Comparison of ENCODE assay signal across 10 cellular contexts in genomic region chr1:153546371-153546770, GRCh38. TPM values are rescaled to one million over a fixed set of nuclear protein-coding genes. Genes with fewer than 3 reads are reported as not detected.
DNase-seq lines count a peak whose midpoint lies in the region; ATAC-seq, FAIRE-seq and TF ChIP-seq lines count a peak whose summit lies in the region.
"Had no signal": no experiment of that assay in that cellular context is flagged by ENCODE, and none has a peak within 500 bp of the region (broad histone marks: within the 10 kb centered on the region; RNA-seq: fewer than 3 reads in every experiment).

No MANE protein-coding gene starts in this region.

- no peak overlapping the region for H2AK5ac ChIP-seq in H1 (ENCODE audit: low read depth, low read length)

- no peak overlapping the region for H3K56ac ChIP-seq in H1 (replicated peaks; ENCODE audit: insufficient read length, low read depth, low read length)

- H2BK12ac ChIP-seq in H1 (ENCODE audit: low read depth, low read length) = 0 out of 2 replicates have a peak overlapping the region, but pooled peaks have one; percentile 99

- 92% methylated on average over 8 of the region's 8 CpGs; no CpG with 5 or more reads in 1 of the 2 experiments for WGBS in H1 (ENCODE audit: extremely low coverage in 1 of 2, insufficient coverage in 1 of 2, insufficient read length in 1 of 2, insufficient replicate concordance in 2 of 2, low coverage in 1 of 2, low lambda C conversion rate in 2 of 2, missing lambda C conversion rate in 1 of 2), 2 experiments

- no peak overlapping the region for H4K8ac ChIP-seq in H1 (ENCODE audit: extremely low read depth, insufficient read depth, low read length)

- H3K27me3 ChIP-seq in BJ (ENCODE audit: control insufficient read depth, insufficient read depth, low read length) = no peaks in the 10 kb centered on the region
- H3K27me3 ChIP-seq in H1 (replicated peaks in 1 of 4; ENCODE audit: control insufficient read depth in 3 of 4, extremely low read depth in 1 of 4, insufficient read depth in 3 of 4, low read length in 3 of 4) = no peaks in the 10 kb centered on the region; a peak in 2 of 7 replicates
- no peaks in the 10 kb centered on the region for H3K27me3 ChIP-seq in neutrophil
- no peaks in the 10 kb centered on the region for H3K27me3 ChIP-seq in brain microvascular endothelial cell (replicated peaks)

- no peak overlapping the region for H2AFZ ChIP-seq in H1 (ENCODE audit: low read length)

- H3K9me3 ChIP-seq in KOPT-K1 (ENCODE audit: insufficient read depth, low read length, poor library complexity, severe bottlenecking) (no peaks in the 10 kb centered on the region), H1 (ENCODE audit: insufficient read depth in 2 of 2, low read depth in 1 of 2, low read length in 1 of 2) (no peaks in the 10 kb centered on the region), neutrophil (no peaks in the 10 kb centered on the region)

- in situ Hi-C loops in brain microvascular endothelial cell (cut with HindIII; ENCODE audit: low pct_ligation_motif_present, low sequenced_read_pairs) = no loop called here

- H3K18ac ChIP-seq in H1 (ENCODE audit: extremely low read depth, low read length) = no peak overlapping the region

- no peaks in the 10 kb centered on the region for H3K79me2 ChIP-seq in H1 (ENCODE audit: control insufficient read depth in 1 of 2, insufficient read depth in 2 of 2, low read length in 2 of 2)

- POLR2A ChIA-PET in BJ (lab: Charles Lee) (interaction anchor here (3.9 kb wide), 1 partner anchor 12 kb away, joined by 36 read pairs; the partner anchor contains the start of gene S100A6), H1 (lab: Charles Lee; ENCODE audit: partially characterized antibody) (interaction anchor here (0.9 kb wide), 1 partner anchor 11 kb away, joined by 3 read pairs; no protein-coding TSS in a partner anchor)

- no peak for TF ChIP-seq RAD21 in H1 (IDR thresholded peaks at IDR 0.05 in 1 of 2, conservative IDR thresholded peaks at IDR 0.05 in 1 of 2; ENCODE audit: low read depth in 2 of 2, low read length in 2 of 2)

- peak overlapping the region; percentile 44 for H3K4me3 ChIP-seq in BJ (ENCODE audit: low read depth, low read length)
- H3K4me3 ChIP-seq in H1 (ENCODE audit: extremely low read depth in 1 of 4, insufficient read depth in 2 of 4, low read depth in 3 of 4, low read length in 4 of 4) = no peak overlapping the region
- peak overlapping the region; percentile 60 to 76 for H3K4me3 ChIP-seq in neutrophil (ENCODE audit: low read depth in 1 of 2, low read length in 1 of 2)
- no peak overlapping the region for H3K4me3 ChIP-seq in brain microvascular endothelial cell (ENCODE audit: low read depth, low read length)

- no peak for FAIRE-seq in H1 (lab: Jason Lieb, UNC)
- no peak for FAIRE-seq in D721Med (lab: Jason Lieb, UNC)

- peaks cover 4 to 35% (median 21%) of the 10 kb centered on the region in 4 experiments for H3K4me1 ChIP-seq in H1 (replicated peaks in 1 of 4; ENCODE audit: control insufficient read depth in 3 of 4, insufficient read depth in 4 of 4, low read length in 3 of 4)
- H3K4me1 ChIP-seq in neutrophil (ENCODE audit: control insufficient read depth in 1 of 2, insufficient read depth in 1 of 2, low read depth in 1 of 2, low read length in 1 of 2) = peaks cover 85 to 93% of the 10 kb centered on the region in 2 experiments

- H2BK120ac ChIP-seq in H1 (replicated peaks; ENCODE audit: low read depth, low read length) = no peak overlapping the region

- H2BK20ac ChIP-seq in H1 (ENCODE audit: low read length) = no peak overlapping the region

- no peak for TF ChIP-seq POLR2A in H1 (IDR thresholded peaks at IDR 0.05; ENCODE audit: control extremely low read depth in 1 of 2, low read depth in 2 of 2, low read length in 2 of 2)

- H3K27ac ChIP-seq in KOPT-K1 (ENCODE audit: low read depth, low read length, poor library complexity, severe bottlenecking) = peak overlapping the region; percentile 71
- no peak overlapping the region for H3K27ac ChIP-seq in H1 (ENCODE audit: low read depth, low read length)
- peak overlapping the region; percentile 97 for H3K27ac ChIP-seq in neutrophil
- no peak overlapping the region for H3K27ac ChIP-seq in brain microvascular endothelial cell

- no peak overlapping the region for H3K14ac ChIP-seq in H1 (ENCODE audit: insufficient read length)

- H4K5ac ChIP-seq in H1 (ENCODE audit: insufficient read length, low read depth, low read length) = no peak overlapping the region

- TF ChIP-seq CTCF in BJ (IDR thresholded peaks at IDR 0.05; ENCODE audit: insufficient read depth, low read depth, low read length) = no peak
- TF ChIP-seq CTCF in H1 (IDR thresholded peaks at IDR 0.05; ENCODE audit: control extremely low read depth in 1 of 3, insufficient read depth in 1 of 3, low read depth in 1 of 3, low read length in 3 of 3) = no peak
- TF ChIP-seq CTCF in neutrophil (IDR thresholded peaks at IDR 0.05) = no peak
- TF ChIP-seq CTCF in D721Med (IDR thresholded peaks at IDR 0.05; ENCODE audit: insufficient read depth, missing control alignments) = no peak
- no peak for TF ChIP-seq CTCF in brain microvascular endothelial cell (IDR thresholded peaks at IDR 0.05; ENCODE audit: low read depth, low read length, missing control alignments)

- peak overlapping the region; percentile 98; the same call in 1 of the 2 replicates for H2BK5ac ChIP-seq in H1 (ENCODE audit: low read depth, low read length)

- no peak overlapping the region for H3K4ac ChIP-seq in H1 (replicated peaks; ENCODE audit: insufficient read length, low read depth, low read length)

- ATAC-seq in GM21576 (IDR thresholded peaks at IDR 0.05; ENCODE audit: unreplicated experiment) = no peak

- no peak overlapping the region for H3K23ac ChIP-seq in H1 (ENCODE audit: insufficient read length)

- H4K20me1 ChIP-seq in H1 (replicated peaks in 1 of 2; ENCODE audit: control insufficient read depth in 1 of 2, insufficient read depth in 2 of 2, low read length in 2 of 2) = no peaks in the 10 kb centered on the region

- H2BK15ac ChIP-seq in H1 (ENCODE audit: low read length) = peak overlapping the region; percentile 83; the same call in 1 of the 2 replicates

- peaks cover 6% of the 10 kb centered on the region for H3K23me2 ChIP-seq in H1 (ENCODE audit: low read depth, low read length)

- CTCF ChIA-PET in BJ (lab: Yijun Ruan, JAX) = interaction anchor here (1.1 kb wide), 1 partner anchor 36 kb away, joined by 3 read pairs; no protein-coding TSS in a partner anchor
- CTCF ChIA-PET in H1 (lab: Charles Lee; ENCODE audit: partially characterized antibody) = interaction anchor here (1.0 to 12.9 kb wide), 7 partner anchors 9 to 81 kb away, joined by 3 to 165 read pairs (median 10); partner anchors contain the start of genes S100A1, S100A13, S100A5 and S100A6

- no peaks in the 10 kb centered on the region for H3K79me1 ChIP-seq in H1 (ENCODE audit: low read depth, low read length)

- TF ChIP-seq EP300 in H1 (IDR thresholded peaks at IDR 0.05; ENCODE audit: borderline replicate concordance in 1 of 2, low read depth in 2 of 2, low read length in 2 of 2) = no peak

- DNase-seq in BJ (ENCODE audit: low read depth) (no peak), H1 (ENCODE audit: low read depth in 1 of 2, low spot score in 2 of 2) (no peak), D721Med (ENCODE audit: insufficient read length, low spot score) (no peak), NCI-H2171 treated with DMSO at 0.1 percent for 48 hours (lab: John Stamatoyannopoulos, UW) (no peak), brain microvascular endothelial cell (no peak)
- DNase-seq: DMS53, NCI-H2171 had no signal

- no peak overlapping the region for H3K4me2 ChIP-seq in H1 (ENCODE audit: insufficient read depth in 1 of 2, low read depth in 2 of 2, low read length in 2 of 2)

- H3K9ac ChIP-seq in H1 (replicated peaks in 1 of 4; ENCODE audit: extremely low read depth in 1 of 4, low read depth in 3 of 4, low read length in 3 of 4) = no peak overlapping the region

- no peaks in the 10 kb centered on the region for H3K36me3 ChIP-seq in BJ (ENCODE audit: control insufficient read depth, insufficient read depth, low read length)
- H3K36me3 ChIP-seq in KOPT-K1 (ENCODE audit: insufficient read depth, low read length) = no peaks in the 10 kb centered on the region
- H3K36me3 ChIP-seq in H1 (ENCODE audit: control insufficient read depth in 2 of 4, insufficient read depth in 4 of 4, low read length in 3 of 4) = no peaks in the 10 kb centered on the region
- peaks cover 22% of the 10 kb centered on the region for H3K36me3 ChIP-seq in neutrophil
- no peaks in the 10 kb centered on the region for H3K36me3 ChIP-seq in brain microvascular endothelial cell (replicated peaks)

- no peak overlapping the region for H4K91ac ChIP-seq in H1 (replicated peaks; ENCODE audit: insufficient read length, low read length)

RNA-seq across cellular contexts. Expression of gene S100A4, which starts 0.8 kb away (rescaled TPM):
- 529 and 797 TPM in 2 replicates for polyA plus RNA-seq in BJ (2011; rRNA removed)
- polyA minus RNA-seq in BJ (2011; rRNA and poly(A)+ RNA removed) = 131 and 136 TPM in 2 replicates
- 36.3 and 39.6 TPM in 2 replicates for total RNA-seq in H1 (2021; fragmentation: NEBNext Ultra II Directional; extraction: Animal tissue kit (Norgen Biotek cat#: 25700))
- polyA plus RNA-seq in H1 (2011; rRNA removed) = 43.3 and 85.4 TPM in 2 replicates
- polyA plus RNA-seq in H1 (2011; cell fraction: cytosol; rRNA removed) = 48.1 TPM
- 16.4 TPM for polyA plus RNA-seq in H1 (2011; cell fraction: nucleus; rRNA removed)
- 45.5 to 53.5 TPM (median 49.9 TPM) in 4 replicates for polyA plus RNA-seq in H1 (2012, experiment 1 of 2)
- 137 TPM for polyA plus RNA-seq in H1 (2012, experiment 2 of 2)
- 70.2 TPM for polyA plus RNA-seq in H1 (2013, experiment 1 of 2)
- 68.2 TPM for polyA plus RNA-seq in H1 (2013, experiment 2 of 2)
- polyA minus RNA-seq in H1 (2011; rRNA and poly(A)+ RNA removed) = 13.4 and 13.9 TPM in 2 replicates
- polyA minus RNA-seq in H1 (2011; cell fraction: cytosol; rRNA and poly(A)+ RNA removed) = 9.5 TPM
- 11.6 TPM for polyA minus RNA-seq in H1 (2011; cell fraction: nucleus; rRNA and poly(A)+ RNA removed)

RNA-seq across cellular contexts. Expression of gene S100A3, which starts 2.7 kb away (rescaled TPM):
- 5.5 and 9.5 TPM in 2 replicates for polyA plus RNA-seq in BJ (2011; rRNA removed)
- polyA minus RNA-seq in BJ (2011; rRNA and poly(A)+ RNA removed) = 1.9 and 5.3 TPM in 2 replicates
- 0.47 TPM in 1 of 2 replicates, not detected in the other for total RNA-seq in H1 (2021; fragmentation: NEBNext Ultra II Directional; extraction: Animal tissue kit (Norgen Biotek cat#: 25700))
- 0.26 and 0.77 TPM in 2 replicates for polyA plus RNA-seq in H1 (2011; rRNA removed)
- polyA plus RNA-seq in H1 (2011; cell fraction: cytosol; rRNA removed) = 1.1 TPM
- 0.43 TPM for polyA plus RNA-seq in H1 (2011; cell fraction: nucleus; rRNA removed)
- polyA plus RNA-seq in H1 (2012, experiment 1 of 2) = not detected in 4 replicates
- not detected for polyA plus RNA-seq in H1 (2012, experiment 2 of 2)
- polyA plus RNA-seq in H1 (2013, experiment 1 of 2) = 0.14 TPM
- polyA plus RNA-seq in H1 (2013, experiment 2 of 2) = 0.24 TPM
- polyA minus RNA-seq in H1 (2011; rRNA and poly(A)+ RNA removed) = not detected in 2 replicates
- not detected for polyA minus RNA-seq in H1 (2011; cell fraction: cytosol; rRNA and poly(A)+ RNA removed)
- polyA minus RNA-seq in H1 (2011; cell fraction: nucleus; rRNA and poly(A)+ RNA removed) = not detected

RNA-seq across cellular contexts. Expression of gene S100A5, which starts 5.6 kb away (rescaled TPM):
- polyA plus RNA-seq in BJ (2011; rRNA removed) = 0.28 and 0.40 TPM in 2 replicates
- polyA minus RNA-seq in BJ (2011; rRNA and poly(A)+ RNA removed) = not detected in 2 replicates
- not detected in 2 replicates for total RNA-seq in H1 (2021; fragmentation: NEBNext Ultra II Directional; extraction: Animal tissue kit (Norgen Biotek cat#: 25700))
- polyA plus RNA-seq in H1 (2011; rRNA removed) = not detected in 2 replicates
- not detected for polyA plus RNA-seq in H1 (2011; cell fraction: cytosol; rRNA removed)
- polyA plus RNA-seq in H1 (2011; cell fraction: nucleus; rRNA removed) = not detected
- polyA plus RNA-seq in H1 (2012, experiment 1 of 2) = not detected in 4 replicates
- not detected for polyA plus RNA-seq in H1 (2012, experiment 2 of 2)
- 0.08 TPM for polyA plus RNA-seq in H1 (2013, experiment 1 of 2)
- polyA plus RNA-seq in H1 (2013, experiment 2 of 2) = not detected
- 0.69 TPM in 1 of 2 replicates, not detected in the other for polyA minus RNA-seq in H1 (2011; rRNA and poly(A)+ RNA removed)
- not detected for polyA minus RNA-seq in H1 (2011; cell fraction: cytosol; rRNA and poly(A)+ RNA removed)
- polyA minus RNA-seq in H1 (2011; cell fraction: nucleus; rRNA and poly(A)+ RNA removed) = not detected

RNA-seq across cellular contexts. Expression of gene S100A6, which starts 10.6 kb away (rescaled TPM):
- 1,222 and 1,308 TPM in 2 replicates for polyA plus RNA-seq in BJ (2011; rRNA removed)
- 598 and 1,003 TPM in 2 replicates for polyA minus RNA-seq in BJ (2011; rRNA and poly(A)+ RNA removed)
- total RNA-seq in H1 (2021; fragmentation: NEBNext Ultra II Directional; extraction: Animal tissue kit (Norgen Biotek cat#: 25700)) = 11.1 and 11.5 TPM in 2 replicates
- 45.8 and 63.0 TPM in 2 replicates for polyA plus RNA-seq in H1 (2011; rRNA removed)
- 41.4 TPM for polyA plus RNA-seq in H1 (2011; cell fraction: cytosol; rRNA removed)
- 29.9 TPM for polyA plus RNA-seq in H1 (2011; cell fraction: nucleus; rRNA removed)
- polyA plus RNA-seq in H1 (2012, experiment 1 of 2) = 38.9 to 50.1 TPM (median 45.3 TPM) in 4 replicates
- 57.1 TPM for polyA plus RNA-seq in H1 (2012, experiment 2 of 2)
- 12.2 TPM for polyA plus RNA-seq in H1 (2013, experiment 1 of 2)
- polyA plus RNA-seq in H1 (2013, experiment 2 of 2) = 12.1 TPM
- 7.9 and 10.3 TPM in 2 replicates for polyA minus RNA-seq in H1 (2011; rRNA and poly(A)+ RNA removed)
- polyA minus RNA-seq in H1 (2011; cell fraction: cytosol; rRNA and poly(A)+ RNA removed) = 29.6 TPM
- polyA minus RNA-seq in H1 (2011; cell fraction: nucleus; rRNA and poly(A)+ RNA removed) = 15.6 TPM

RNA-seq across cellular contexts. Expression of gene S100A2, which starts 19.3 kb away (rescaled TPM):
- 2.0 and 2.7 TPM in 2 replicates for polyA plus RNA-seq in BJ (2011; rRNA removed)
- 0.47 and 0.82 TPM in 2 replicates for polyA minus RNA-seq in BJ (2011; rRNA and poly(A)+ RNA removed)
- 2.0 TPM in 1 of 2 replicates, not detected in the other for total RNA-seq in H1 (2021; fragmentation: NEBNext Ultra II Directional; extraction: Animal tissue kit (Norgen Biotek cat#: 25700))
- polyA plus RNA-seq in H1 (2011; rRNA removed) = 0.71 and 0.86 TPM in 2 replicates
- polyA plus RNA-seq in H1 (2011; cell fraction: cytosol; rRNA removed) = 1.1 TPM
- 0.78 TPM for polyA plus RNA-seq in H1 (2011; cell fraction: nucleus; rRNA removed)
- 0.69 to 2.1 TPM (median 1.2 TPM) in 4 replicates for polyA plus RNA-seq in H1 (2012, experiment 1 of 2)
- polyA plus RNA-seq in H1 (2012, experiment 2 of 2) = 0.20 TPM
- 2.0 TPM for polyA plus RNA-seq in H1 (2013, experiment 1 of 2)
- polyA plus RNA-seq in H1 (2013, experiment 2 of 2) = 2.6 TPM
- 0.60 TPM in 1 of 2 replicates, not detected in the other for polyA minus RNA-seq in H1 (2011; rRNA and poly(A)+ RNA removed)
- polyA minus RNA-seq in H1 (2011; cell fraction: cytosol; rRNA and poly(A)+ RNA removed) = not detected
- polyA minus RNA-seq in H1 (2011; cell fraction: nucleus; rRNA and poly(A)+ RNA removed) = not detected

Comparison
In these comparisons a context has a peak if more than half of its experiments do, and no peak if none do; other contexts are left out.
1. H3K4me3 ChIP-seq: peak in BJ (single experiment) and neutrophil (2 of 2); none in H1 (0 of 4) and brain microvascular endothelial cell (single experiment).
2. H3K27ac ChIP-seq: peak in KOPT-K1 (single experiment) and neutrophil (single experiment); none in H1 (single experiment) and brain microvascular endothelial cell (single experiment).